20 cellular contexts compared by ENCODE assay signal in the genomic region with DNA sequence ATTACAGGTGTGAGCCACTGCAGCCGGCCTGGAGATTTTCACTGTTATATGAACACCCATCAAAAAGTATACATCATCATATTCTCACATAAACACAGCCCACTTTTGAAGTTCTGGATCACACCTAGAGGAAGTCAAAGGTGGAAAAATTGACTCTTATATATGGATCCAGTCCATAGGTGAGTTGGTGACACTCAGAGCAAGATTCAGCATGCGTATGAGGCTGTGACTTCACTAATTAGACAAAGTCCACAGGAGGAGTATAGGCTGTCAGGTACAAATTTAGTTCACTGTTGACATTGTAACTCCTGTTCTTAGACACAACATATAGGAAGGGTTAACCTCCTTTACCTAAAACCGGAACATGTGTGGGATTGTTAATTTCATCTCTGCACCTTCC.
"Had no signal": no experiment of that assay in that cellular context is flagged by ENCODE, and none has a peak within 500 bp of the region (broad histone marks: within the 10 kb centered on the region; RNA-seq: fewer than 3 reads in every experiment).

No MANE protein-coding gene starts in this region.

- H3K4me1 Mint-ChIP-seq: endodermal cell; nephron progenitor cell; stimulated activated memory B cell treated with anti-CD40 and anti-IgM and Interleukin-4, amounts not matched to agents 10 μg/mL and 1 μg/mL and 100 μg/mL, for 72 hours had no signal

- H3K4me3 ChIP-seq: left ventricle myocardium inferior, pancreas, uterus had no signal

- H3K27ac Mint-ChIP-seq: activated CD4-positive, alpha-beta T cell treated with anti-CD3 and anti-CD28 coated beads, Interleukin-2, amount 10 ng/mL, durations not matched to agents 7 days and 5 days; activated naive CD8-positive, alpha-beta T cell treated with anti-CD3 and anti-CD28 coated beads, Interleukin-2, amount 10 ng/mL, durations not matched to agents 7 days and 5 days; endodermal cell; nephron progenitor cell; stimulated activated memory B cell treated with anti-CD40 and anti-IgM and Interleukin-4, amounts not matched to agents 10 μg/mL and 1 μg/mL and 100 μg/mL, for 72 hours had no signal

- ATAC-seq: pancreas; right cardiac atrium; SK-N-SH treated with all-trans-retinoic acid at 6 μM for 48 hours; stimulated activated memory B cell treated with anti-CD40 and anti-IgM and Interleukin-4, amounts not matched to agents 10 μg/mL and 1 μg/mL and 100 μg/mL, for 72 hours had no signal

- H3K27ac ChIP-seq: left ventricle myocardium inferior, pancreas, uterus had no signal

- H3K27me3 ChIP-seq: pancreas, uterus had no signal

- H3K4me3 Mint-ChIP-seq: activated CD4-positive, alpha-beta T cell treated with anti-CD3 and anti-CD28 coated beads, Interleukin-2, amount 10 ng/mL, durations not matched to agents 7 days and 5 days; activated naive CD8-positive, alpha-beta T cell treated with anti-CD3 and anti-CD28 coated beads, Interleukin-2, amount 10 ng/mL, durations not matched to agents 7 days and 5 days; endodermal cell; nephron progenitor cell; stimulated activated memory B cell treated with anti-CD40 and anti-IgM and Interleukin-4, amounts not matched to agents 10 μg/mL and 1 μg/mL and 100 μg/mL, for 72 hours had no signal

- H3K36me3 ChIP-seq: uterus had no signal

- H3K9me3 Mint-ChIP-seq: endodermal cell; nephron progenitor cell; stimulated activated memory B cell treated with anti-CD40 and anti-IgM and Interleukin-4, amounts not matched to agents 10 μg/mL and 1 μg/mL and 100 μg/mL, for 72 hours had no signal

- H3K4me1 ChIP-seq: left ventricle myocardium inferior, pancreas, uterus had no signal

- H3K27me3 Mint-ChIP-seq: activated CD4-positive, alpha-beta T cell treated with anti-CD3 and anti-CD28 coated beads, Interleukin-2, amount 10 ng/mL, durations not matched to agents 7 days and 5 days; activated naive CD8-positive, alpha-beta T cell treated with anti-CD3 and anti-CD28 coated beads, Interleukin-2, amount 10 ng/mL, durations not matched to agents 7 days and 5 days; stimulated activated memory B cell treated with anti-CD40 and anti-IgM and Interleukin-4, amounts not matched to agents 10 μg/mL and 1 μg/mL and 100 μg/mL, for 72 hours had no signal

- H3K9me3 ChIP-seq: left ventricle myocardium inferior, pancreas, uterus had no signal

- DNase-seq: activated CD4-positive, alpha-beta T cell treated with anti-CD3 and anti-CD28 coated beads, Interleukin-2, amount 10 ng/mL, durations not matched to agents 7 days and 5 days; activated gamma-delta T cell; activated naive CD8-positive, alpha-beta T cell treated with anti-CD3 and anti-CD28 coated beads, Interleukin-2, amount 10 ng/mL, durations not matched to agents 7 days and 5 days; activated T-cell treated with anti-CD3 and anti-CD28 coated beads, Interleukin-2, amount 50 U/mL, for 48 hours; amygdala; cortex of kidney; endodermal cell; erythroblast; foreskin fibroblast; kidney glomerular epithelial cell; left ventricle myocardium inferior; midbrain; nephron progenitor cell; pancreas; right cardiac atrium; stimulated activated CD4-positive, alpha-beta T cell treated with anti-CD3 and anti-CD28 coated beads, Interleukin-12 subunit alpha, Interleukin-12 subunit beta, amount 100 ng/mL, for 4 hours; trophoblast cell; uterus had no signal
